Comparison of ENCODE assay signal across 8 cellular contexts in genomic region chr19:43700368-43701015, GRCh38. TPM values are rescaled to one million over a fixed set of nuclear protein-coding genes. Genes with fewer than 3 reads are reported as not detected.
DNase-seq lines count a peak whose midpoint lies in the region; ATAC-seq and TF ChIP-seq lines count a peak whose summit lies in the region.

No MANE protein-coding gene starts in this region.

- POLR2A ChIA-PET in CD8-positive, alpha-beta T cell (lab: Charles Lee), result no interaction called here

- no peak for TF ChIP-seq POLR2A in breast epithelium (IDR thresholded peaks at IDR 0.05)

- peaks cover 14% of the 10 kb centered on the region for H3K4me1 ChIP-seq in CD8-positive, alpha-beta T cell (ENCODE audit: insufficient read depth, low read length)
- H3K4me1 ChIP-seq in breast epithelium, result no peaks in the 10 kb centered on the region
- H3K4me1 ChIP-seq in aorta (ENCODE audit: control insufficient read depth in 1 of 2, insufficient read depth in 2 of 2, low read length in 2 of 2), result no peaks in the 10 kb centered on the region

- H3K36me3 Mint-ChIP-seq in CD8-positive, alpha-beta T cell, result no peaks in the 10 kb centered on the region

- DNase-seq in CD8-positive, alpha-beta T cell, result peak in 1 of 7 experiments; percentile 11
- DNase-seq in NOMO-1 treated with dmso at 0.1 percent for 144 hours (lab: John Stamatoyannopoulos, UW; ENCODE audit: unreplicated experiment) (peak; percentile 61), breast epithelium (ENCODE audit: low spot score in 2 of 2) (peak in 1 of 2 donors; percentile 25), midbrain (lab: John Stamatoyannopoulos, UW) (peak; percentile 44), aorta (peak in 1 of 2 donors; percentile 76), NCI-H524 treated with DMSO at 0.1 percent for 48 hours (lab: John Stamatoyannopoulos, UW) (no peak), H7 (no peak), islet precursor cell (no peak)

- no peaks in the 10 kb centered on the region for H3K9me3 ChIP-seq in CD8-positive, alpha-beta T cell (ENCODE audit: low read length)
- peaks cover 0 to 3% of the 10 kb centered on the region in 2 donors for H3K9me3 ChIP-seq in breast epithelium
- H3K9me3 ChIP-seq in aorta (ENCODE audit: control insufficient read depth, low read length), result no peaks in the 10 kb centered on the region

- intact Hi-C loops in CD8-positive, alpha-beta T cell (cut with DNase I, micrococcal nuclease), result loop anchor here in 1 of 2 experiments (2.0 kb wide), 1 partner anchor 32 kb away; no protein-coding TSS in a partner anchor
- intact Hi-C loops in breast epithelium (cut with DNase I; ENCODE audit: low total_unique reads), result no loop called here
- intact Hi-C loops in aorta (cut with DNase I), result no loop called here

- 69 to 77% methylated on average over 13 of the region's 13 CpGs for WGBS in aorta, 2 donors

- no peak overlapping the region for H3K27ac ChIP-seq in CD8-positive, alpha-beta T cell (ENCODE audit: low read depth, low read length)
- H3K27ac ChIP-seq in breast epithelium, result peak overlapping the region; percentile 68 to 78
- no peak overlapping the region for H3K27ac ChIP-seq in aorta (ENCODE audit: low read depth in 1 of 2, low read length in 2 of 2)

- H3K4me3 Mint-ChIP-seq in CD8-positive, alpha-beta T cell, result peak overlapping the region; percentile 80

- H3K27me3 ChIP-seq in CD8-positive, alpha-beta T cell (ENCODE audit: insufficient read depth, low read length), result no peaks in the 10 kb centered on the region
- H3K27me3 ChIP-seq in breast epithelium (no peaks in the 10 kb centered on the region), aorta (ENCODE audit: control insufficient read depth in 1 of 2, insufficient read depth in 2 of 2, low read length in 1 of 2) (no peaks in the 10 kb centered on the region), H7 (ENCODE audit: control insufficient read depth, insufficient read depth, low read length) (peaks cover 4% of the 10 kb centered on the region)

- no peaks in the 10 kb centered on the region for H3K36me3 ChIP-seq in CD8-positive, alpha-beta T cell (ENCODE audit: insufficient read depth, low read length)
- H3K36me3 ChIP-seq in breast epithelium, result no peaks in the 10 kb centered on the region
- no peaks in the 10 kb centered on the region for H3K36me3 ChIP-seq in aorta (ENCODE audit: control insufficient read depth in 1 of 2, insufficient read depth in 2 of 2, low read length in 1 of 2)
- no peaks in the 10 kb centered on the region for H3K36me3 ChIP-seq in H7 (replicated peaks; ENCODE audit: control insufficient read depth, insufficient read depth, low read length)

- H3K27me3 Mint-ChIP-seq in CD8-positive, alpha-beta T cell (ENCODE audit: low read depth), result peaks cover 22% of the 10 kb centered on the region

- H3K4me3 ChIP-seq in CD8-positive, alpha-beta T cell (ENCODE audit: low read depth, low read length), result no peak overlapping the region
- peak overlapping the region; percentile 32 to 57 (median 34) for H3K4me3 ChIP-seq in breast epithelium
- no peak overlapping the region for H3K4me3 ChIP-seq in aorta (ENCODE audit: low read length in 2 of 2)
- H3K4me3 ChIP-seq in H7 (ENCODE audit: insufficient read depth, low read depth, low read length), result no peak overlapping the region

- TF ChIP-seq CTCF in CD8-positive, alpha-beta T cell (IDR thresholded peaks at IDR 0.05), result no peak
- TF ChIP-seq CTCF in breast epithelium (IDR thresholded peaks at IDR 0.05), result no peak

- CTCF ChIA-PET in CD8-positive, alpha-beta T cell (lab: Charles Lee), result no interaction called here

- peak overlapping the region; percentile 78 for H3K27ac Mint-ChIP-seq in CD8-positive, alpha-beta T cell

- no peak for ATAC-seq in CD8-positive, alpha-beta T cell
- peak; percentile 57 for ATAC-seq in aorta (ENCODE audit: low FRiP score)

- H3K4me1 Mint-ChIP-seq in CD8-positive, alpha-beta T cell (ENCODE audit: low read depth), result peaks cover 24% of the 10 kb centered on the region

- H3K9me3 Mint-ChIP-seq in CD8-positive, alpha-beta T cell, result peaks cover 2% of the 10 kb centered on the region

RNA-seq across cellular contexts. Expression of gene IRGC, which starts 15.4 kb away (rescaled TPM):
- total RNA-seq in CD8-positive, alpha-beta T cell, result not detected
- total RNA-seq in breast epithelium (not detected), aorta (not detected)
- polyA plus RNA-seq in aorta, result not detected
- not detected in 2 replicates for total RNA-seq in H7 (2014; rRNA removed; shearing (Covaris generic))

RNA-seq across cellular contexts. Expression of gene PLAUR, which starts 30.5 kb away (rescaled TPM):
- 1 to 10 TPM; 6.9 to 7.8 TPM for total RNA-seq in CD8-positive, alpha-beta T cell
- 10 to 100 TPM; 13.3 to 61.0 (median 21.3) TPM for total RNA-seq in breast epithelium
- 10 to 100 TPM; 41.0 to 51.0 TPM for total RNA-seq in aorta
- polyA plus RNA-seq in aorta, result 10 to 100 TPM; 20.5 to 22.3 TPM
- total RNA-seq in H7 (2014; rRNA removed; shearing (Covaris generic)), result 16.9 and 31.0 TPM in 2 replicates

RNA-seq across cellular contexts. Expression of gene SMG9, which starts 54.3 kb away (rescaled TPM):
- total RNA-seq in CD8-positive, alpha-beta T cell, result 10 to 100 TPM; 32.2 to 34.3 TPM
- total RNA-seq in breast epithelium (10 to 100 TPM; 10.6 to 29.9 (median 20.6) TPM), aorta (10 to 100 TPM; 29.2 to 50.6 TPM)
- 10 to 100 TPM; 14.9 to 31.1 TPM for polyA plus RNA-seq in aorta
- 23.4 and 33.6 TPM in 2 replicates for total RNA-seq in H7 (2014; rRNA removed; shearing (Covaris generic))

Comparison
In these comparisons a context has a peak if more than half of its experiments do, and no peak if none do; other contexts are left out.
1. DNase-seq: peak in NOMO-1 treated with dmso at 0.1 percent for 144 hours (single experiment) and midbrain (single experiment); none in NCI-H524 treated with DMSO at 0.1 percent for 48 hours (single experiment), H7 (single experiment) and islet precursor cell (single experiment).
2. H3K27ac ChIP-seq: peak in breast epithelium (2 of 2); none in CD8-positive, alpha-beta T cell (single experiment) and aorta (0 of 2).
3. H3K4me3 ChIP-seq: peak in breast epithelium (3 of 3); none in CD8-positive, alpha-beta T cell (single experiment), aorta (0 of 2) and H7 (single experiment).